ENCODE assay signal across 1 cellular context in genomic region chr3:52570076-52570475, GRCh38.
TF ChIP-seq lines count a peak whose summit lies in the region.

No MANE protein-coding gene starts in this region.

TF ChIP-seq in HCT116, 20 proteins besides CTCF, POLR2A, EP300 and RAD21:
- TF ChIP-seq ELF1 (IDR thresholded peaks at IDR 0.05; ENCODE audit: borderline replicate concordance, low read depth) (no peak), SIN3A (IDR thresholded peaks at IDR 0.05; ENCODE audit: low read depth) (no peak), ZFX (IDR thresholded peaks at IDR 0.05) (no peak), TCF7L2 (IDR thresholded peaks at IDR 0.05; ENCODE audit: borderline replicate concordance, extremely low read depth, insufficient read depth, insufficient read length) (no peak), ATF3 (IDR thresholded peaks at IDR 0.05) (no peak), POLR2AphosphoS5 (IDR thresholded peaks at IDR 0.05; ENCODE audit: low read depth, low read length) (no peak), EGR1 (IDR thresholded peaks at IDR 0.05; ENCODE audit: low read depth) (no peak), EZH2phosphoT487 (IDR thresholded peaks at IDR 0.05; ENCODE audit: borderline replicate concordance) (no peak), SP1 (IDR thresholded peaks at IDR 0.05; ENCODE audit: low read depth) (no peak), YY1 (IDR thresholded peaks at IDR 0.05; ENCODE audit: extremely low read depth, insufficient replicate concordance, low read depth, low read length) (no peak), SRF (IDR thresholded peaks at IDR 0.05; ENCODE audit: low read depth) (no peak), FOSL1 (IDR thresholded peaks at IDR 0.05; ENCODE audit: low read depth) (no peak)
